8 cellular contexts compared by ENCODE assay signal in genomic region chr5:72106922-72107873, GRCh38. TPM values are rescaled to one million over a fixed set of nuclear protein-coding genes. Genes with fewer than 3 reads are reported as not detected.
DNase-seq lines count a peak whose midpoint lies in the region; ATAC-seq lines count a peak whose summit lies in the region.

TSS of gene MAP1B (plus strand) at chr5:72107475. CDS start at chr5:72107532, 57 bp downstream.

- H3K4me1 ChIP-seq in HUES64 (ENCODE audit: insufficient read depth, low read length) = peaks cover 32% of the 10 kb centered on the region

- H3K4me1 Mint-ChIP-seq in effector memory CD8-positive, alpha-beta T cell (ENCODE audit: low read depth in 2 of 2) = peaks cover 4 to 7% of the 10 kb centered on the region in 2 donors

- peaks cover 51 to 68% of the 10 kb centered on the region in 2 donors for H3K27me3 Mint-ChIP-seq in effector memory CD8-positive, alpha-beta T cell

- H3K27ac Mint-ChIP-seq in effector memory CD8-positive, alpha-beta T cell = no peak within 1 kb of the TSS

- H3K4me3 ChIP-seq in HUES64 (ENCODE audit: low read length) = peak within 1 kb of the TSS; percentile 89

- DNase-seq in DMS79 (lab: John Stamatoyannopoulos, UW) (peak; percentile 41), RPMI7951 (ENCODE audit: low read depth) (peak; percentile 63), left lobe of liver (ENCODE audit: low spot score) (no peak)
- DNase-seq in effector memory CD8-positive, alpha-beta T cell = no peak
- no peak for DNase-seq in stimulated activated naive CD8-positive, alpha-beta T cell treated with anti-CD3 and anti-CD28 coated beads, Interleukin-15, Interleukin-2, amounts not matched to agents 100 U/mL and 50 U/mL, for 24 hours

- H3K9me3 Mint-ChIP-seq in effector memory CD8-positive, alpha-beta T cell = no peaks in the 10 kb centered on the region

- H3K4me3 Mint-ChIP-seq in effector memory CD8-positive, alpha-beta T cell = peak within 1 kb of the TSS; percentile 51 to 70

- H3K27me3 ChIP-seq in HUES64 (ENCODE audit: insufficient read depth, low read length) = no peaks in the 10 kb centered on the region

- peaks cover 5% of the 10 kb centered on the region; the same call in 1 of the 2 replicates for H3K9me3 ChIP-seq in HUES64 (ENCODE audit: insufficient read depth, low read depth, low read length)

- H3K36me3 ChIP-seq in HUES64 (ENCODE audit: insufficient read depth, low read length) = peaks cover 14% of the 10 kb centered on the region; the same call in 1 of the 2 replicates

- ATAC-seq in effector memory CD8-positive, alpha-beta T cell (replicated peaks) = no peak
- ATAC-seq in left lobe of liver = peak; percentile 24
- ATAC-seq in stimulated activated naive CD8-positive, alpha-beta T cell treated with anti-CD3 and anti-CD28 coated beads, Interleukin-15, Interleukin-2, amounts not matched to agents 100 U/mL and 50 U/mL, for 24 hours = peak; percentile 46
- no peak for ATAC-seq in GM19023 (IDR thresholded peaks at IDR 0.05; ENCODE audit: unreplicated experiment)
- no peak for ATAC-seq in GM21381 (IDR thresholded peaks at IDR 0.05; ENCODE audit: unreplicated experiment)

- peak within 1 kb of the TSS; percentile 85 for H3K27ac ChIP-seq in HUES64 (ENCODE audit: low read depth, low read length)

- H3K36me3 Mint-ChIP-seq in effector memory CD8-positive, alpha-beta T cell (ENCODE audit: insufficient read depth) = peaks cover 4% of the 10 kb centered on the region

- under 1% methylated on average over 89 of the region's 90 CpGs for WGBS in HUES64

- peak within 1 kb of the TSS; percentile 80 for H3K9ac ChIP-seq in HUES64 (ENCODE audit: low read depth, low read length)

RNA-seq across cellular contexts. Expression of gene MAP1B, which starts in this region (rescaled TPM):
- polyA plus RNA-seq in HUES64 (2013, experiment 1 of 2) = 71.5 TPM
- polyA plus RNA-seq in HUES64 (2013, experiment 2 of 2) = 75.9 TPM
- total RNA-seq in RPMI7951 (2014; rRNA removed; shearing (Covaris generic)) = 26.4 and 35.8 TPM in 2 replicates
- total RNA-seq in left lobe of liver = 3.4 TPM

Comparison
In these comparisons a context has a peak if more than half of its experiments do, and no peak if none do; other contexts are left out.
1. DNase-seq: peak in DMS79 (single experiment) and RPMI7951 (single experiment); none in effector memory CD8-positive, alpha-beta T cell (0 of 3), left lobe of liver (single experiment) and stimulated activated naive CD8-positive, alpha-beta T cell treated with anti-CD3 and anti-CD28 coated beads, Interleukin-15, Interleukin-2, amounts not matched to agents 100 U/mL and 50 U/mL, for 24 hours (single experiment).
2. ATAC-seq: peak in left lobe of liver (single experiment) and stimulated activated naive CD8-positive, alpha-beta T cell treated with anti-CD3 and anti-CD28 coated beads, Interleukin-15, Interleukin-2, amounts not matched to agents 100 U/mL and 50 U/mL, for 24 hours (single experiment); none in effector memory CD8-positive, alpha-beta T cell (single experiment), GM19023 (single experiment) and GM21381 (single experiment).